12 cellular contexts compared by ENCODE assay signal in the genomic region with DNA sequence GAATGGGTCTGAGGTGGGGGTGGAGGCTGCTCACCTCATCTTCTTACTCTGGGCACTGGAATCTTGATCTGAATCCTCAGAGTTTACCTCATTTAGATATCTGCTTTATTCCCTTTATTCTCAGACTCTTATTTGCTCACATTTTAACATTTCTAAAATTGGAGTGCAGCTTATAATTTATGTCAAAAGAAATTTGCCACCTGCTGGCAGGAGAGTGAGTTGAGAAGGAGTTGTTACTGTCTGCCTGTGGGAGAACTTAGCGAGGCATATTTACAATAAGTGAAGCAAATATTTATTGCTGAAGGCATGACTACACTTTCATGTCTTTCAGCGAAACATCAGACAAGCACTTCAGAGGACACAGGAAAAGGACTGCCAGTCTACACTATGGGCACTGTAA. TPM values are rescaled to one million over a fixed set of nuclear protein-coding genes. Genes with fewer than 3 reads are reported as not detected.
DNase-seq lines count a peak whose midpoint lies in the region; ATAC-seq and TF ChIP-seq lines count a peak whose summit lies in the region.
"Had no signal": no experiment of that assay in that cellular context is flagged by ENCODE, and none has a peak within 500 bp of the region (broad histone marks: within the 10 kb centered on the region; RNA-seq: fewer than 3 reads in every experiment).

No MANE protein-coding gene starts in this region.

- no peak overlapping the region for H3K27ac Mint-ChIP-seq in activated T-helper 2 cell treated with anti-CD3 and anti-CD28 coated beads, Interferon-gamma antibody, Interleukin-2, Interleukin-4, amounts not matched to agents 10 μg/mL and 5 μg/mL and 100 μg/mL, durations not matched to agents 14 hours and 24 hours and 36 hours
- H3K27ac Mint-ChIP-seq: stimulated activated naive B cell treated with anti-CD40 and anti-IgM and Interleukin-4, amounts not matched to agents 10 μg/mL and 1 μg/mL and 100 μg/mL, for 72 hours had no signal

- H3K9me3 ChIP-seq in HCT116 (ENCODE audit: control insufficient read depth in 1 of 2, insufficient read depth in 1 of 2, low read depth in 1 of 2, low read length in 2 of 2) (no peaks in the 10 kb centered on the region), HAP-1 (no peaks in the 10 kb centered on the region)

- H2AFZ ChIP-seq in HCT116 (ENCODE audit: low read depth, low read length, poor library complexity, severe bottlenecking), result no peak overlapping the region

- H3K36me3 ChIP-seq in HCT116 (ENCODE audit: control insufficient read depth in 1 of 2, insufficient read depth in 2 of 2, low read length in 2 of 2) (no peaks in the 10 kb centered on the region), HAP-1 (replicated peaks) (no peaks in the 10 kb centered on the region)

- no peaks in the 10 kb centered on the region for H3K9me3 Mint-ChIP-seq in activated T-helper 2 cell treated with anti-CD3 and anti-CD28 coated beads, Interferon-gamma antibody, Interleukin-2, Interleukin-4, amounts not matched to agents 10 μg/mL and 5 μg/mL and 100 μg/mL, durations not matched to agents 14 hours and 24 hours and 36 hours

- TF ChIP-seq POLR2A in HCT116 (IDR thresholded peaks at IDR 0.05; ENCODE audit: borderline replicate concordance, extremely low read depth, insufficient read depth, insufficient read length), result no peak

- no peaks in the 10 kb centered on the region for H3K79me2 ChIP-seq in HCT116 (ENCODE audit: insufficient read depth, low read length)

- in situ Hi-C loops in HAP-1 (cut with MboI; ENCODE audit: low sequenced_read_pairs), result no loop called here

- CTCF ChIA-PET in HCT116 (lab: Charles Lee), result interaction anchor here (0.6 to 1.5 kb wide), 3 partner anchors 10 to 196 kb away, joined by 3 to 10 read pairs (median 5); no protein-coding TSS in a partner anchor

- H3K36me3 Mint-ChIP-seq in activated T-helper 2 cell treated with anti-CD3 and anti-CD28 coated beads, Interferon-gamma antibody, Interleukin-2, Interleukin-4, amounts not matched to agents 10 μg/mL and 5 μg/mL and 100 μg/mL, durations not matched to agents 14 hours and 24 hours and 36 hours (ENCODE audit: low read depth), result no peaks in the 10 kb centered on the region
- H3K36me3 Mint-ChIP-seq: stimulated activated naive B cell treated with anti-CD40 and anti-IgM and Interleukin-4, amounts not matched to agents 10 μg/mL and 1 μg/mL and 100 μg/mL, for 72 hours had no signal

- H3K9ac ChIP-seq in HCT116 (ENCODE audit: low read length), result no peak overlapping the region

- TF ChIP-seq RAD21 in HCT116 (IDR thresholded peaks at IDR 0.05; ENCODE audit: low read depth), result peak; percentile 55

- H4K20me1 ChIP-seq in HCT116 (ENCODE audit: insufficient read depth), result no peaks in the 10 kb centered on the region

- RAD21 ChIA-PET in HCT116 (lab: Charles Lee; ENCODE audit: low non-redundant PET in 1 of 2, low total read pairs in 2 of 2, uncharacterized antibody in 2 of 2, unreplicated experiment in 2 of 2), result interaction anchor here in 1 of 2 experiments (0.6 kb wide), 1 partner anchor 196 kb away, joined by 3 read pairs; no protein-coding TSS in a partner anchor

- DNase-seq in HCT116 (ENCODE audit: low read depth, low spot score) (no peak), left kidney (ENCODE audit: low read depth, low spot score) (peak; percentile 53), NCI-H345 treated with DMSO at 0.1 percent for 48 hours (lab: John Stamatoyannopoulos, UW; ENCODE audit: unreplicated experiment) (no peak), HAP-1 (ENCODE audit: low spot score in 2 of 2) (no peak)
- no peak for DNase-seq in activated T-helper 2 cell treated with anti-CD3 and anti-CD28 coated beads, Interferon-gamma antibody, Interleukin-2, Interleukin-4, amounts not matched to agents 10 μg/mL and 5 μg/mL and 100 μg/mL, durations not matched to agents 14 hours and 24 hours and 36 hours (ENCODE audit: low spot score)
- DNase-seq in activated CD4-positive, alpha-beta T cell treated with anti-CD3 and anti-CD28 coated beads for 48 hours, result no peak
- DNase-seq: activated gamma-delta T cell; stimulated activated naive B cell treated with anti-CD40 and anti-IgM and Interleukin-4, amounts not matched to agents 10 μg/mL and 1 μg/mL and 100 μg/mL, for 72 hours had no signal

- no peak overlapping the region for H3K4me3 Mint-ChIP-seq in activated T-helper 2 cell treated with anti-CD3 and anti-CD28 coated beads, Interferon-gamma antibody, Interleukin-2, Interleukin-4, amounts not matched to agents 10 μg/mL and 5 μg/mL and 100 μg/mL, durations not matched to agents 14 hours and 24 hours and 36 hours (ENCODE audit: low read depth)
- H3K4me3 Mint-ChIP-seq: stimulated activated naive B cell treated with anti-CD40 and anti-IgM and Interleukin-4, amounts not matched to agents 10 μg/mL and 1 μg/mL and 100 μg/mL, for 72 hours had no signal

- ATAC-seq in HCT116, result peak; percentile 67; the same call in 1 of the 2 replicates
- ATAC-seq: stimulated activated naive B cell treated with anti-CD40 and anti-IgM and Interleukin-4, amounts not matched to agents 10 μg/mL and 1 μg/mL and 100 μg/mL, for 72 hours had no signal

- BruUV-seq in HCT116 (replicated peaks; lab: Mats Ljungman, UMichigan), result no TSS peak

- no peaks in the 10 kb centered on the region for H3K9me2 ChIP-seq in HCT116 (ENCODE audit: insufficient read depth)

- peaks cover 4% of the 10 kb centered on the region; the same call in 1 of the 2 replicates for H3K27me3 ChIP-seq in HCT116 (ENCODE audit: insufficient read depth, low read length)
- no peaks in the 10 kb centered on the region for H3K27me3 ChIP-seq in HAP-1 (ENCODE audit: low read depth)

- intact Hi-C loops in HCT116 (cut with micrococcal nuclease), result loop anchor here (2.0 to 10.0 kb wide), 2 partner anchors 196 to 262 kb away; no protein-coding TSS in a partner anchor
- intact Hi-C loops in activated T-helper 2 cell treated with anti-CD3 and anti-CD28 coated beads, Interferon-gamma antibody, Interleukin-2, Interleukin-4, amounts not matched to agents 10 μg/mL and 5 μg/mL and 100 μg/mL, durations not matched to agents 14 hours and 24 hours and 36 hours (cut with micrococcal nuclease), result no loop called here

- H3K4me1 Mint-ChIP-seq in activated T-helper 2 cell treated with anti-CD3 and anti-CD28 coated beads, Interferon-gamma antibody, Interleukin-2, Interleukin-4, amounts not matched to agents 10 μg/mL and 5 μg/mL and 100 μg/mL, durations not matched to agents 14 hours and 24 hours and 36 hours (ENCODE audit: low read depth), result no peaks in the 10 kb centered on the region

- H3K4me3 ChIP-seq in HCT116 (replicated peaks in 1 of 2; ENCODE audit: low read depth in 1 of 2, low read length in 2 of 2) (no peak overlapping the region), WI38 (ENCODE audit: low read depth, low read length) (no peak overlapping the region), HAP-1 (no peak overlapping the region)
- H3K4me3 ChIP-seq: lung had no signal

- H3K27me3 Mint-ChIP-seq in activated T-helper 2 cell treated with anti-CD3 and anti-CD28 coated beads, Interferon-gamma antibody, Interleukin-2, Interleukin-4, amounts not matched to agents 10 μg/mL and 5 μg/mL and 100 μg/mL, durations not matched to agents 14 hours and 24 hours and 36 hours (ENCODE audit: low read depth), result peaks cover 21% of the 10 kb centered on the region

- H3K4me1 ChIP-seq in HCT116 (ENCODE audit: control insufficient read depth in 1 of 2, insufficient read depth in 2 of 2, low read length in 2 of 2) (no peaks in the 10 kb centered on the region), HAP-1 (no peaks in the 10 kb centered on the region)

- POLR2A ChIA-PET in HCT116 (lab: Charles Lee), result no interaction called here

- H3K4me2 ChIP-seq in HCT116 (ENCODE audit: low read length), result no peak overlapping the region

- no peak overlapping the region for H3K27ac ChIP-seq in C4-2B
- H3K27ac ChIP-seq in HCT116 (ENCODE audit: low read depth, low read length), result no peak overlapping the region

- TF ChIP-seq CTCF in C4-2B (conservative IDR thresholded peaks at IDR 0.05), result peak; percentile 42
- peak; percentile 35 to 48 (median 42); a peak in 4 of 6 replicates for TF ChIP-seq CTCF in HCT116 (IDR thresholded peaks at IDR 0.05 in 2 of 3, conservative IDR thresholded peaks at IDR 0.05 in 1 of 3; ENCODE audit: borderline replicate concordance in 1 of 3, insufficient read depth in 1 of 3, low read depth in 2 of 3, low read length in 2 of 3)
- TF ChIP-seq CTCF in WI38 (IDR thresholded peaks at IDR 0.05; ENCODE audit: low read depth, low read length), result peak; percentile 22; the same call in 1 of the 2 replicates

TF ChIP-seq in HCT116, 20 proteins besides CTCF, POLR2A, EP300 and RAD21 (continues in another document):
- TF ChIP-seq FOSL1 (IDR thresholded peaks at IDR 0.05; ENCODE audit: low read depth) (no peak), EZH2 (IDR thresholded peaks at IDR 0.05) (no peak), POLR2AphosphoS5 (IDR thresholded peaks at IDR 0.05; ENCODE audit: low read depth, low read length) (no peak), ELF1 (IDR thresholded peaks at IDR 0.05; ENCODE audit: borderline replicate concordance, low read depth) (no peak), SRF (IDR thresholded peaks at IDR 0.05; ENCODE audit: low read depth) (no peak), EZH2phosphoT487 (IDR thresholded peaks at IDR 0.05; ENCODE audit: borderline replicate concordance) (no peak), TCF7L2 (IDR thresholded peaks at IDR 0.05; ENCODE audit: borderline replicate concordance, extremely low read depth, insufficient read depth, insufficient read length) (no peak)
- TF ChIP-seq, protein P1, sequence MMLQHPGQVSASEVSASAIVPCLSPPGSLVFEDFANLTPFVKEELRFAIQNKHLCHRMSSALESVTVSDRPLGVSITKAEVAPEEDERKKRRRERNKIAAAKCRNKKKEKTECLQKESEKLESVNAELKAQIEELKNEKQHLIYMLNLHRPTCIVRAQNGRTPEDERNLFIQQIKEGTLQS (IDR thresholded peaks at IDR 0.05), result no peak

RNA-seq across cellular contexts. Expression of a gene that starts 16.4 kb away (rescaled TPM):
- total RNA-seq in HCT116 (2021; ENCODE audit: unreplicated experiment), result not detected
- polyA plus RNA-seq in HCT116 (2012), result not detected in 2 replicates
- total RNA-seq in activated T-helper 2 cell treated with anti-CD3 and anti-CD28 coated beads, Interferon-gamma antibody, Interleukin-2, Interleukin-4, amounts not matched to agents 10 μg/mL and 5 μg/mL and 100 μg/mL, durations not matched to agents 14 hours and 24 hours and 36 hours, result not detected in 2 replicates
- total RNA-seq: T-helper 2 cell treated with Interferon-gamma antibody and Interleukin-4, amounts not matched to agents 100 ng/mL and 5 ng/mL, for 36 hours had no signal

RNA-seq across cellular contexts. Expression of a gene that starts 23.0 kb away (rescaled TPM):
- total RNA-seq in HCT116 (2021; ENCODE audit: unreplicated experiment), result 14.6 TPM
- polyA plus RNA-seq in HCT116 (2012), result 10.2 and 10.4 TPM in 2 replicates
- 1.1 and 1.4 TPM in 2 replicates for total RNA-seq in activated T-helper 2 cell treated with anti-CD3 and anti-CD28 coated beads, Interferon-gamma antibody, Interleukin-2, Interleukin-4, amounts not matched to agents 10 μg/mL and 5 μg/mL and 100 μg/mL, durations not matched to agents 14 hours and 24 hours and 36 hours
